ENCODE assay signal across 7 cellular contexts in the genomic region with DNA sequence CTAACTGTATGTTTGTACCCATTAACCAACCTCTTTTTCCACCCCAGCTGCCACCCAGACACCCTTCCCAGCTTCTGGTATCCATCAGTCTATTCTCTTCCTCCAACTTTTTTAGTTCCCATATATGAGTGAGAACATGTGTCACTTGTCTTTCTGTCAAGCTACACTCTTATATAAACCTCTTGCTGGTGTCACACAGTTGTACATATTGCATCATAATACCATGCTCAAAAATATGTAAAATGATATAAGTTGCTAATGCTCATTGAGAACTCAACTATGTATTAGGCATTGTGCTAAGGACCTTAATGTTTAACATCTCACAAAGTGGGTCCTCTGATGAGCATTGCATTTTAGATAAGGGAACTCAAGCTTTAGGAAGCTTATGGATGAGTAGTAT.
"Had no signal": no experiment of that assay in that cellular context is flagged by ENCODE, and none has a peak within 500 bp of the region (broad histone marks: within the 10 kb centered on the region; RNA-seq: fewer than 3 reads in every experiment).

No MANE protein-coding gene starts in this region.

- H3K27me3 Mint-ChIP-seq: IgD-negative memory B cell had no signal

- H3K4me3 Mint-ChIP-seq: IgD-negative memory B cell had no signal

- H3K27ac ChIP-seq: HL-60, KMS-11 had no signal

- DNase-seq: KBM-7, KG1 had no signal

- H3K4me2 ChIP-seq: KMS-11 had no signal

- H3K4me1 Mint-ChIP-seq: IgD-negative memory B cell had no signal

- FAIRE-seq: HTR-8/SVneo, K562 had no signal

- H3K27ac Mint-ChIP-seq: IgD-negative memory B cell had no signal

- H3K4me3 ChIP-seq: K562 had no signal

- ATAC-seq: K562 had no signal

- H3K36me3 Mint-ChIP-seq: IgD-negative memory B cell had no signal

- H3K9ac ChIP-seq: KMS-11 had no signal
